1 cellular context compared by ENCODE assay signal in the genomic region with DNA sequence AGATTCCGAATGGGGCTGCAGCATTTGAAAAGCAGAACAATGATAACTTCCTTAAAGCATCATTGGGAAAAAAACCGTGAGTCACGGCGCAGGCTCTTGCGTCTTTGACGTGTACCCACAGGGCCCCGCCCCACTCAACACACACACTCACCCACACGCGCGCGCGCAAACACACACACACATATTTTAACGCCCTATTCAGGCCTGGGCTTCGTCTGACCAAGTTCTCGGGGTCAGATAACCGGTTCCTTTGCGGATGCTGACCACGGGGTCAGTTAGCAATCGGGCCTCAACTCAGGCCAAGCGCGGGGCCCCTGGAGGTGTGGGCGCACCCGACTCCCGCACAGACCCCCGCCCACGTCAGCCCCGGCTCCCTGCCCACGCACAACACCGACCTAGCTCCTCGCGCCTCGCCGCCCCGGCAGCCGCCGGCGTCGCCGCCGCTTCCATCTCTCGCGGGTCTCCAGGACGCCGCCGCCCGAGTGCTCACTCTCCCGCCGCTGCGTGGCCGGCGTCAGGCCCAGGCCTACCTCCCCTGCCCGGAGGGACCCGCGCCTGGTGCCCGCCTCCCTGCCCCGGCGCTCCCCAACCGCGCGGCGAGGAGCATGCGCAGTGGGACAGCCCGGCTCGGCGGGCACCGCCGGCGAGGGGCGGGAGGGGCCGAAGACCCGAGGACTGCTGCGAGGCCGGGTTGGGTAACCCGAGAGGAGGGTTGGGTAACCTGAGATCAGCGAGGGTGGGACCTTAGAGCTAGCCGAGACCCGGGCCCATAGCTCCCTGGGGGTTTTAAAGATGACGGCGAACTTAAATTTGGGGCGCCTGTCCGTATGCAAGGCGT.
A peak's percentile ranks its signal among the peaks of the same experiment; 100 is the strongest.
TF ChIP-seq lines count a peak whose summit lies in the region.

A gene (minus strand): TSS at position 609 of the 838 bp plus-strand sequence. CDS start 159 bp downstream, at position 450.

TF ChIP-seq in K562, 482 proteins besides CTCF, POLR2A, EP300 and RAD21 (continued from another document and continues in another):
- TF ChIP-seq, protein P1, sequence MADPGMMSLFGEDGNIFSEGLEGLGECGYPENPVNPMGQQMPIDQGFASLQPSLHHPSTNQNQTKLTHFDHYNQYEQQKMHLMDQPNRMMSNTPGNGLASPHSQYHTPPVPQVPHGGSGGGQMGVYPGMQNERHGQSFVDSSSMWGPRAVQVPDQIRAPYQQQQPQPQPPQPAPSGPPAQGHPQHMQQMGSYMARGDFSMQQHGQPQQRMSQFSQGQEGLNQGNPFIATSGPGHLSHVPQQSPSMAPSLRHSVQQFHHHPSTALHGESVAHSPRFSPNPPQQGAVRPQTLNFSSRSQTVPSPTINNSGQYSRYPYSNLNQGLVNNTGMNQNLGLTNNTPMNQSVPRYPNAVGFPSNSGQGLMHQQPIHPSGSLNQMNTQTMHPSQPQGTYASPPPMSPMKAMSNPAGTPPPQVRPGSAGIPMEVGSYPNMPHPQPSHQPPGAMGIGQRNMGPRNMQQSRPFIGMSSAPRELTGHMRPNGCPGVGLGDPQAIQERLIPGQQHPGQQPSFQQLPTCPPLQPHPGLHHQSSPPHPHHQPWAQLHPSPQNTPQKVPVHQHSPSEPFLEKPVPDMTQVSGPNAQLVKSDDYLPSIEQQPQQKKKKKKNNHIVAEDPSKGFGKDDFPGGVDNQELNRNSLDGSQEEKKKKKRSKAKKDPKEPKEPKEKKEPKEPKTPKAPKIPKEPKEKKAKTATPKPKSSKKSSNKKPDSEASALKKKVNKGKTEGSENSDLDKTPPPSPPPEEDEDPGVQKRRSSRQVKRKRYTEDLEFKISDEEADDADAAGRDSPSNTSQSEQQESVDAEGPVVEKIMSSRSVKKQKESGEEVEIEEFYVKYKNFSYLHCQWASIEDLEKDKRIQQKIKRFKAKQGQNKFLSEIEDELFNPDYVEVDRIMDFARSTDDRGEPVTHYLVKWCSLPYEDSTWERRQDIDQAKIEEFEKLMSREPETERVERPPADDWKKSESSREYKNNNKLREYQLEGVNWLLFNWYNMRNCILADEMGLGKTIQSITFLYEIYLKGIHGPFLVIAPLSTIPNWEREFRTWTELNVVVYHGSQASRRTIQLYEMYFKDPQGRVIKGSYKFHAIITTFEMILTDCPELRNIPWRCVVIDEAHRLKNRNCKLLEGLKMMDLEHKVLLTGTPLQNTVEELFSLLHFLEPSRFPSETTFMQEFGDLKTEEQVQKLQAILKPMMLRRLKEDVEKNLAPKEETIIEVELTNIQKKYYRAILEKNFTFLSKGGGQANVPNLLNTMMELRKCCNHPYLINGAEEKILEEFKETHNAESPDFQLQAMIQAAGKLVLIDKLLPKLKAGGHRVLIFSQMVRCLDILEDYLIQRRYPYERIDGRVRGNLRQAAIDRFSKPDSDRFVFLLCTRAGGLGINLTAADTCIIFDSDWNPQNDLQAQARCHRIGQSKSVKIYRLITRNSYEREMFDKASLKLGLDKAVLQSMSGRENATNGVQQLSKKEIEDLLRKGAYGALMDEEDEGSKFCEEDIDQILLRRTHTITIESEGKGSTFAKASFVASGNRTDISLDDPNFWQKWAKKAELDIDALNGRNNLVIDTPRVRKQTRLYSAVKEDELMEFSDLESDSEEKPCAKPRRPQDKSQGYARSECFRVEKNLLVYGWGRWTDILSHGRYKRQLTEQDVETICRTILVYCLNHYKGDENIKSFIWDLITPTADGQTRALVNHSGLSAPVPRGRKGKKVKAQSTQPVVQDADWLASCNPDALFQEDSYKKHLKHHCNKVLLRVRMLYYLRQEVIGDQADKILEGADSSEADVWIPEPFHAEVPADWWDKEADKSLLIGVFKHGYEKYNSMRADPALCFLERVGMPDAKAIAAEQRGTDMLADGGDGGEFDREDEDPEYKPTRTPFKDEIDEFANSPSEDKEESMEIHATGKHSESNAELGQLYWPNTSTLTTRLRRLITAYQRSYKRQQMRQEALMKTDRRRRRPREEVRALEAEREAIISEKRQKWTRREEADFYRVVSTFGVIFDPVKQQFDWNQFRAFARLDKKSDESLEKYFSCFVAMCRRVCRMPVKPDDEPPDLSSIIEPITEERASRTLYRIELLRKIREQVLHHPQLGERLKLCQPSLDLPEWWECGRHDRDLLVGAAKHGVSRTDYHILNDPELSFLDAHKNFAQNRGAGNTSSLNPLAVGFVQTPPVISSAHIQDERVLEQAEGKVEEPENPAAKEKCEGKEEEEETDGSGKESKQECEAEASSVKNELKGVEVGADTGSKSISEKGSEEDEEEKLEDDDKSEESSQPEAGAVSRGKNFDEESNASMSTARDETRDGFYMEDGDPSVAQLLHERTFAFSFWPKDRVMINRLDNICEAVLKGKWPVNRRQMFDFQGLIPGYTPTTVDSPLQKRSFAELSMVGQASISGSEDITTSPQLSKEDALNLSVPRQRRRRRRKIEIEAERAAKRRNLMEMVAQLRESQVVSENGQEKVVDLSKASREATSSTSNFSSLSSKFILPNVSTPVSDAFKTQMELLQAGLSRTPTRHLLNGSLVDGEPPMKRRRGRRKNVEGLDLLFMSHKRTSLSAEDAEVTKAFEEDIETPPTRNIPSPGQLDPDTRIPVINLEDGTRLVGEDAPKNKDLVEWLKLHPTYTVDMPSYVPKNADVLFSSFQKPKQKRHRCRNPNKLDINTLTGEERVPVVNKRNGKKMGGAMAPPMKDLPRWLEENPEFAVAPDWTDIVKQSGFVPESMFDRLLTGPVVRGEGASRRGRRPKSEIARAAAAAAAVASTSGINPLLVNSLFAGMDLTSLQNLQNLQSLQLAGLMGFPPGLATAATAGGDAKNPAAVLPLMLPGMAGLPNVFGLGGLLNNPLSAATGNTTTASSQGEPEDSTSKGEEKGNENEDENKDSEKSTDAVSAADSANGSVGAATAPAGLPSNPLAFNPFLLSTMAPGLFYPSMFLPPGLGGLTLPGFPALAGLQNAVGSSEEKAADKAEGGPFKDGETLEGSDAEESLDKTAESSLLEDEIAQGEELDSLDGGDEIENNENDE (IDR thresholded peaks at IDR 0.05; ENCODE audit: low read depth, low read length): no peak
- TF ChIP-seq NBN (IDR thresholded peaks at IDR 0.05; ENCODE audit: low read depth) (0 out of 2 replicates have a peak, but pooled peaks have one; percentile 52), TEAD4 (IDR thresholded peaks at IDR 0.05; ENCODE audit: low read length) (no peak; the same call in 1 of the 2 replicates), TEAD4 (CRISPR knock-in tag; IDR thresholded peaks at IDR 0.05; ENCODE audit: borderline replicate concordance) (no peak), CREM (IDR thresholded peaks at IDR 0.05; ENCODE audit: low read depth) (peak; percentile 91), RCOR1 (IDR thresholded peaks at IDR 0.05; ENCODE audit: borderline replicate concordance in 1 of 2, low read depth in 2 of 2, low read length in 2 of 2) (no peak; a peak in 1 of 4 replicates), POLR2AphosphoS5 (IDR thresholded peaks at IDR 0.05; ENCODE audit: control insufficient read depth, insufficient read depth, low read depth, low read length) (peak; percentile 17; the same call in 1 of the 2 replicates), ZNF143 (CRISPR knock-in tag; IDR thresholded peaks at IDR 0.05) (no peak), TARDBP (IDR thresholded peaks at IDR 0.05) (0 out of 2 replicates have a peak, but pooled peaks have one; percentile 20), SREBF1 (IDR thresholded peaks at IDR 0.05; ENCODE audit: borderline replicate concordance, low read depth, low read length) (no peak), RBM17 (IDR thresholded peaks at IDR 0.05; ENCODE audit: borderline replicate concordance, low read depth, low read length) (no peak), TBP (optimal IDR thresholded peaks at IDR 0.05; ENCODE audit: low read depth, low read length) (peak; percentile 36), POLR3A (IDR thresholded peaks at IDR 0.05; ENCODE audit: borderline replicate concordance, extremely low read depth, insufficient read depth, insufficient read length) (no peak), NELFE (IDR thresholded peaks at IDR 0.05; ENCODE audit: insufficient read depth, insufficient read length) (no peak), ZNF436 (CRISPR knock-in tag; IDR thresholded peaks at IDR 0.05) (no peak), CEBPG (CRISPR knock-in tag; IDR thresholded peaks at IDR 0.05) (no peak), CEBPG (tag; conservative IDR thresholded peaks at IDR 0.05 in 1 of 2, IDR thresholded peaks at IDR 0.05 in 1 of 2) (peak in 1 of 2 experiments; percentile 60; a peak in 1 of 4 replicates), PPARD (CRISPR knock-in tag; IDR thresholded peaks at IDR 0.05) (no peak), ZNF696 (CRISPR knock-in tag; conservative IDR thresholded peaks at IDR 0.05) (no peak), TRIM28 (IDR thresholded peaks at IDR 0.05) (no peak), KDM4B (IDR thresholded peaks at IDR 0.05; ENCODE audit: borderline replicate concordance in 2 of 2, low read depth in 1 of 2) (peak in 1 of 2 experiments; percentile 28; a peak in 1 of 4 replicates), ZSCAN32 (CRISPR knock-in tag; IDR thresholded peaks at IDR 0.05) (no peak), ZEB2 (IDR thresholded peaks at IDR 0.05) (no peak), DPF2 (IDR thresholded peaks at IDR 0.05) (peak; percentile 21; the same call in 1 of the 2 replicates)
- TF ChIP-seq, protein P2, sequence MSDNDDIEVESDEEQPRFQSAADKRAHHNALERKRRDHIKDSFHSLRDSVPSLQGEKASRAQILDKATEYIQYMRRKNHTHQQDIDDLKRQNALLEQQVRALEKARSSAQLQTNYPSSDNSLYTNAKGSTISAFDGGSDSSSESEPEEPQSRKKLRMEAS (CRISPR knock-in tag; IDR thresholded peaks at IDR 0.05): 0 out of 2 replicates have a peak, but pooled peaks have one; percentile 8
- TF ChIP-seq, protein P3, sequence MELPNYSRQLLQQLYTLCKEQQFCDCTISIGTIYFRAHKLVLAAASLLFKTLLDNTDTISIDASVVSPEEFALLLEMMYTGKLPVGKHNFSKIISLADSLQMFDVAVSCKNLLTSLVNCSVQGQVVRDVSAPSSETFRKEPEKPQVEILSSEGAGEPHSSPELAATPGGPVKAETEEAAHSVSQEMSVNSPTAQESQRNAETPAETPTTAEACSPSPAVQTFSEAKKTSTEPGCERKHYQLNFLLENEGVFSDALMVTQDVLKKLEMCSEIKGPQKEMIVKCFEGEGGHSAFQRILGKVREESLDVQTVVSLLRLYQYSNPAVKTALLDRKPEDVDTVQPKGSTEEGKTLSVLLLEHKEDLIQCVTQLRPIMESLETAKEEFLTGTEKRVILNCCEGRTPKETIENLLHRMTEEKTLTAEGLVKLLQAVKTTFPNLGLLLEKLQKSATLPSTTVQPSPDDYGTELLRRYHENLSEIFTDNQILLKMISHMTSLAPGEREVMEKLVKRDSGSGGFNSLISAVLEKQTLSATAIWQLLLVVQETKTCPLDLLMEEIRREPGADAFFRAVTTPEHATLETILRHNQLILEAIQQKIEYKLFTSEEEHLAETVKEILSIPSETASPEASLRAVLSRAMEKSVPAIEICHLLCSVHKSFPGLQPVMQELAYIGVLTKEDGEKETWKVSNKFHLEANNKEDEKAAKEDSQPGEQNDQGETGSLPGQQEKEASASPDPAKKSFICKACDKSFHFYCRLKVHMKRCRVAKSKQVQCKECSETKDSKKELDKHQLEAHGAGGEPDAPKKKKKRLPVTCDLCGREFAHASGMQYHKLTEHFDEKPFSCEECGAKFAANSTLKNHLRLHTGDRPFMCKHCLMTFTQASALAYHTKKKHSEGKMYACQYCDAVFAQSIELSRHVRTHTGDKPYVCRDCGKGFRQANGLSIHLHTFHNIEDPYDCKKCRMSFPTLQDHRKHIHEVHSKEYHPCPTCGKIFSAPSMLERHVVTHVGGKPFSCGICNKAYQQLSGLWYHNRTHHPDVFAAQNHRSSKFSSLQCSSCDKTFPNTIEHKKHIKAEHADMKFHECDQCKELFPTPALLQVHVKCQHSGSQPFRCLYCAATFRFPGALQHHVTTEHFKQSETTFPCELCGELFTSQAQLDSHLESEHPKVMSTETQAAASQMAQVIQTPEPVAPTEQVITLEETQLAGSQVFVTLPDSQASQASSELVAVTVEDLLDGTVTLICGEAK (IDR thresholded peaks at IDR 0.05): no peak
- TF ChIP-seq, protein P3 (CRISPR knock-in tag; IDR thresholded peaks at IDR 0.05): no peak
- TF ChIP-seq, protein P4, sequence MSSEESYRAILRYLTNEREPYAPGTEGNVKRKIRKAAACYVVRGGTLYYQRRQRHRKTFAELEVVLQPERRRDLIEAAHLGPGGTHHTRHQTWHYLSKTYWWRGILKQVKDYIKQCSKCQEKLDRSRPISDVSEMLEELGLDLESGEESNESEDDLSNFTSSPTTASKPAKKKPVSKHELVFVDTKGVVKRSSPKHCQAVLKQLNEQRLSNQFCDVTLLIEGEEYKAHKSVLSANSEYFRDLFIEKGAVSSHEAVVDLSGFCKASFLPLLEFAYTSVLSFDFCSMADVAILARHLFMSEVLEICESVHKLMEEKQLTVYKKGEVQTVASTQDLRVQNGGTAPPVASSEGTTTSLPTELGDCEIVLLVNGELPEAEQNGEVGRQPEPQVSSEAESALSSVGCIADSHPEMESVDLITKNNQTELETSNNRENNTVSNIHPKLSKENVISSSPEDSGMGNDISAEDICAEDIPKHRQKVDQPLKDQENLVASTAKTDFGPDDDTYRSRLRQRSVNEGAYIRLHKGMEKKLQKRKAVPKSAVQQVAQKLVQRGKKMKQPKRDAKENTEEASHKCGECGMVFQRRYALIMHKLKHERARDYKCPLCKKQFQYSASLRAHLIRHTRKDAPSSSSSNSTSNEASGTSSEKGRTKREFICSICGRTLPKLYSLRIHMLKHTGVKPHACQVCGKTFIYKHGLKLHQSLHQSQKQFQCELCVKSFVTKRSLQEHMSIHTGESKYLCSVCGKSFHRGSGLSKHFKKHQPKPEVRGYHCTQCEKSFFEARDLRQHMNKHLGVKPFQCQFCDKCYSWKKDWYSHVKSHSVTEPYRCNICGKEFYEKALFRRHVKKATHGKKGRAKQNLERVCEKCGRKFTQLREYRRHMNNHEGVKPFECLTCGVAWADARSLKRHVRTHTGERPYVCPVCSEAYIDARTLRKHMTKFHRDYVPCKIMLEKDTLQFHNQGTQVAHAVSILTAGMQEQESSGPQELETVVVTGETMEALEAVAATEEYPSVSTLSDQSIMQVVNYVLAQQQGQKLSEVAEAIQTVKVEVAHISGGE (CRISPR knock-in tag; IDR thresholded peaks at IDR 0.05): no peak
